ENCODE assay signal across 1 cellular context in the genomic region with DNA sequence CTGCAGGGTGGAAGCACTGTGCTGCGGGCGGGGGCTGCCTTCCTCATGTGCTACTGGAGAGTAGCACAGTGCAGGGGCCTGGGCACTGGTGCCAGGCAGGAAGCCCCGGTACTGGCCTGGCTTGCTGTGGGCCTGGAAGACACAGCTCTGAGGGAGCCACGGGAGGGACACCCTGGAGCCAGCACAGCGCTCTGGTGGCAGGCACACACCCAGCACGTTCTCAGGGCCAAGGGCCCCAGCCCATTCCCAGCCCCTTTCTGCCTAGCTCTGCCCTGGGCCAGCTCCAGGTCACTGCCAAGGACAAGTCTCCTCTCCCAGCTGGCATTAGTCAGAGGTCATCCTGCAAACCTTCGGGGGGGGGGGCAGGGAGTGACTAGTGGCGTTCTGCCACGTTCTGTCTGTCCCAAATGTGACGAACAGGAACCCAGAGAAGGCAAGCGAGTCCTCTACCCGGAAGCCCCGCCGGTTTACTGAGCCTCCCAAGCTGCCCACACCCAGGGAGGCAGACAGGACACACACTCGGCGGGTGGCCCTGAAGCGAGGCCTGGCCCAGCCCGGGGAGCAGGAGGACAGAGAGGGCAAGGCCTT.
TF ChIP-seq lines count a peak whose summit lies in the region.

No MANE protein-coding gene starts in this region.

TF ChIP-seq in HepG2, 621 proteins besides CTCF, POLR2A, EP300 and RAD21:
- peak; percentile 52 for TF ChIP-seq RBFOX2 (IDR thresholded peaks at IDR 0.05; ENCODE audit: low read depth, low read length)
- peak; percentile 92 for TF ChIP-seq AGO1 (IDR thresholded peaks at IDR 0.05; ENCODE audit: low read depth, low read length, poor library complexity, severe bottlenecking)
- peak; percentile 63 for TF ChIP-seq AGO2 (optimal IDR thresholded peaks at IDR 0.05; ENCODE audit: low read depth, low read length)
